Comparison of ENCODE assay signal across 9 cellular contexts in the genomic region with DNA sequence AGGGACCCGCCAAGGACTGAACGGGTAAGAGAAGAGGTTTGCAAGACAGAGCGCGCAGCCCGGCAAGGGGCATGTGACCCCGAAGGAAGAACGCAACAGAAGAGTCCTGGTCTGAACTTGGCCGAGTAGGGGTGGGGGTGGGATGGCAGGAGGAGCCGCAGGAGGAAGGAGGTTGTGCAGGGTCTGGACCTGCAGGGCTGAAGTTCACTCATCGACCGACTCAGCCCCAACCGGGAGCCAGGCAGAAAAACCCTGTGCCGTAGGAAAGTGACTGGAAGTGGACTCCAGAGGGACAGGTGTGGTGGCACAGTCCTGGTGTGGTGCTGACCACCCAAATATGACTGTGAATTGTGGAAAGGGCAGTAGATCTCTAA. TPM values are rescaled to one million over a fixed set of nuclear protein-coding genes. Genes with fewer than 3 reads are reported as not detected.
DNase-seq lines count a peak whose midpoint lies in the region; ATAC-seq and TF ChIP-seq lines count a peak whose summit lies in the region.
"Had no signal": no experiment of that assay in that cellular context is flagged by ENCODE, and none has a peak within 500 bp of the region (broad histone marks: within the 10 kb centered on the region; RNA-seq: fewer than 3 reads in every experiment).

No MANE protein-coding gene starts in this region.

- peaks cover 11% of the 10 kb centered on the region for H3K4me1 Mint-ChIP-seq in activated T-cell treated with anti-CD3 and anti-CD28 coated beads, Interleukin-2, amount 50 U/mL, for 4 hours (ENCODE audit: low read depth)

- peaks cover under 1% of the 10 kb centered on the region for H3K27me3 Mint-ChIP-seq in activated T-cell treated with anti-CD3 and anti-CD28 coated beads, Interleukin-2, amount 50 U/mL, for 4 hours (ENCODE audit: low read depth)

- peaks cover 15% of the 10 kb centered on the region for H3K27me3 ChIP-seq in colonic mucosa
- H3K27me3 ChIP-seq in mesenchymal stem cell (ENCODE audit: control insufficient read depth in 1 of 2, insufficient read depth in 1 of 2, low read length in 2 of 2) = peaks cover 0 to 38% of the 10 kb centered on the region in 2 experiments
- H3K27me3 ChIP-seq in thoracic aorta (replicated peaks; ENCODE audit: insufficient read depth) = no peaks in the 10 kb centered on the region

- no peak overlapping the region for H4K8ac ChIP-seq in mesenchymal stem cell (ENCODE audit: low read length)

- no peaks in the 10 kb centered on the region for H3K4me1 ChIP-seq in colonic mucosa
- peaks cover 19% of the 10 kb centered on the region for H3K4me1 ChIP-seq in mesenchymal stem cell (ENCODE audit: control insufficient read depth, insufficient read depth, low read depth, low read length)
- peaks cover 0 to 23% of the 10 kb centered on the region in 2 donors for H3K4me1 ChIP-seq in thoracic aorta (ENCODE audit: control insufficient read depth in 1 of 2, low read depth in 2 of 2)

- no peak for ATAC-seq in activated T-cell treated with anti-CD3 and anti-CD28 coated beads, Interleukin-2, amount 50 U/mL, for 4 hours
- ATAC-seq in thoracic aorta (ENCODE audit: insufficient number of reproducible peaks, low FRiP score, low read depth) (no peak), HG03565 (IDR thresholded peaks at IDR 0.05; ENCODE audit: unreplicated experiment) (no peak), HG03025 (IDR thresholded peaks at IDR 0.05; ENCODE audit: low FRiP score, unreplicated experiment) (no peak)

- H3K4me3 ChIP-seq in colonic mucosa (peak overlapping the region; percentile 34), mesenchymal stem cell (ENCODE audit: insufficient read depth in 1 of 2, low read depth in 1 of 2, low read length in 2 of 2) (no peak overlapping the region), thoracic aorta (peak overlapping the region; percentile 73)
- H3K4me3 ChIP-seq: SK-N-MC had no signal

- no peak overlapping the region for H2AK5ac ChIP-seq in mesenchymal stem cell (ENCODE audit: low read length, severe bottlenecking)

- H3K14ac ChIP-seq in mesenchymal stem cell (ENCODE audit: low read length in 2 of 2) = no peak overlapping the region

- WGBS in mesenchymal stem cell = 62% methylated on average over 13 of the region's 13 CpGs

- H3K9ac ChIP-seq in colonic mucosa (ENCODE audit: low read depth in 2 of 2, low read length in 2 of 2) (no peak overlapping the region), mesenchymal stem cell (ENCODE audit: low read length) (no peak overlapping the region)

- H2BK15ac ChIP-seq in mesenchymal stem cell (ENCODE audit: low read depth, poor library complexity, severe bottlenecking) = no peak overlapping the region

- no peak overlapping the region for H2BK5ac ChIP-seq in mesenchymal stem cell (ENCODE audit: low read depth, low read length, poor library complexity, severe bottlenecking)

- no peak overlapping the region for H2BK120ac ChIP-seq in mesenchymal stem cell (ENCODE audit: low read depth, low read length)

- peaks cover 2% of the 10 kb centered on the region for H3K79me1 ChIP-seq in mesenchymal stem cell (replicated peaks; ENCODE audit: low read length, poor library complexity, severe bottlenecking)

- H3K4ac ChIP-seq in mesenchymal stem cell (ENCODE audit: low read depth in 1 of 2, low read length in 2 of 2) = no peak overlapping the region

- peak overlapping the region; percentile 65 for H3K4me3 Mint-ChIP-seq in activated T-cell treated with anti-CD3 and anti-CD28 coated beads, Interleukin-2, amount 50 U/mL, for 4 hours

- H3K23ac ChIP-seq in mesenchymal stem cell (ENCODE audit: low read length in 2 of 2) = no peak overlapping the region

- H2BK12ac ChIP-seq in mesenchymal stem cell (ENCODE audit: low read length in 2 of 2) = no peak overlapping the region

- no peaks in the 10 kb centered on the region for H3K9me3 Mint-ChIP-seq in activated T-cell treated with anti-CD3 and anti-CD28 coated beads, Interleukin-2, amount 50 U/mL, for 4 hours

- no peaks in the 10 kb centered on the region for H3K36me3 ChIP-seq in colonic mucosa
- peaks cover 37 to 42% of the 10 kb centered on the region in 2 experiments for H3K36me3 ChIP-seq in mesenchymal stem cell (ENCODE audit: control insufficient read depth in 1 of 2, insufficient read depth in 2 of 2, low read depth in 1 of 2, low read length in 2 of 2)
- H3K36me3 ChIP-seq in thoracic aorta = no peaks in the 10 kb centered on the region

- no peak overlapping the region for H2AFZ ChIP-seq in mesenchymal stem cell (ENCODE audit: low read depth, low read length)

- no peak for DNase-seq in activated T-cell treated with anti-CD3 and anti-CD28 coated beads, Interleukin-2, amount 50 U/mL, for 4 hours
- DNase-seq in activated T-cell treated with anti-CD3 and anti-CD28 coated beads for 4 hours (no peak), colonic mucosa (no peak), mesenchymal stem cell (no peak), thoracic aorta (ENCODE audit: low spot score) (no peak), NCI-H226 (no peak)

- intact Hi-C loops in colonic mucosa (cut with DNase I) = no loop called here

- no peak overlapping the region for H4K91ac ChIP-seq in mesenchymal stem cell (ENCODE audit: low read length)

- H3K18ac ChIP-seq in mesenchymal stem cell (ENCODE audit: low read depth in 1 of 2, low read length in 2 of 2) = no peak overlapping the region

- peaks cover 1% of the 10 kb centered on the region for H3K36me3 Mint-ChIP-seq in activated T-cell treated with anti-CD3 and anti-CD28 coated beads, Interleukin-2, amount 50 U/mL, for 4 hours (ENCODE audit: insufficient read depth)

- no peaks in the 10 kb centered on the region for H3K9me3 ChIP-seq in colonic mucosa
- no peaks in the 10 kb centered on the region for H3K9me3 ChIP-seq in mesenchymal stem cell (ENCODE audit: control insufficient read depth, low read length)
- H3K9me3 ChIP-seq in thoracic aorta = no peaks in the 10 kb centered on the region

- TF ChIP-seq CTCF in colonic mucosa (IDR thresholded peaks at IDR 0.05) (no peak), thoracic aorta (IDR thresholded peaks at IDR 0.05) (no peak)

- H3K27ac ChIP-seq in colonic mucosa (no peak overlapping the region), mesenchymal stem cell (ENCODE audit: low read length, poor library complexity, severe bottlenecking) (no peak overlapping the region), thoracic aorta (peak overlapping the region in 1 of 2 donors; percentile 15)
- H3K27ac ChIP-seq: SK-N-MC had no signal

- peak overlapping the region; percentile 42 for H3K4me2 ChIP-seq in mesenchymal stem cell (ENCODE audit: low read length, poor library complexity, severe bottlenecking)

RNA-seq across cellular contexts. Expression of gene ADISSP, which starts 15.2 kb away (rescaled TPM):
- total RNA-seq in activated T-cell treated with anti-CD3 and anti-CD28 coated beads, Interleukin-2, amount 50 U/mL, for 4 hours = 100 to 1,000 TPM in 1 of 3 donors, 10 to 100 TPM in 2; 63.3 to 102 (median 84.2) TPM
- 10 to 100 TPM; 20.6 to 37.7 TPM for total RNA-seq in colonic mucosa
- polyA plus RNA-seq in mesenchymal stem cell (2013, experiment 1 of 2) = 39.5 TPM
- polyA plus RNA-seq in mesenchymal stem cell (2013, experiment 2 of 2) = 36.9 TPM
- 10 to 100 TPM in 1 of 2 donors, 1 to 10 TPM in 1; 7.8 to 20.4 TPM for total RNA-seq in thoracic aorta

RNA-seq across cellular contexts. Expression of gene HSPA12B, which starts 19.9 kb away (rescaled TPM):
- total RNA-seq in activated T-cell treated with anti-CD3 and anti-CD28 coated beads, Interleukin-2, amount 50 U/mL, for 4 hours = under 1 TPM in 1 of 3 donors, not detected in 2; 0.08 TPM
- total RNA-seq in colonic mucosa = 1 to 10 TPM; 1.5 to 1.7 TPM
- 0.03 TPM for polyA plus RNA-seq in mesenchymal stem cell (2013, experiment 1 of 2)
- 0.04 TPM for polyA plus RNA-seq in mesenchymal stem cell (2013, experiment 2 of 2)
- total RNA-seq in thoracic aorta = 1 to 10 TPM; 4.6 to 6.5 TPM

RNA-seq across cellular contexts. Expression of gene SPEF1, which starts 28.9 kb away (rescaled TPM):
- total RNA-seq in activated T-cell treated with anti-CD3 and anti-CD28 coated beads, Interleukin-2, amount 50 U/mL, for 4 hours = under 1 TPM in 1 of 3 donors, not detected in 2; 0.18 TPM
- not detected for total RNA-seq in colonic mucosa
- polyA plus RNA-seq in mesenchymal stem cell (2013, experiment 1 of 2) = 0.07 TPM
- polyA plus RNA-seq in mesenchymal stem cell (2013, experiment 2 of 2) = 0.07 TPM
- under 1 TPM in 1 of 2 donors, not detected in 1; 0.27 TPM for total RNA-seq in thoracic aorta

RNA-seq across cellular contexts. Expression of gene CENPB, which starts 34.2 kb away (rescaled TPM):
- total RNA-seq in activated T-cell treated with anti-CD3 and anti-CD28 coated beads, Interleukin-2, amount 50 U/mL, for 4 hours = 10 to 100 TPM; 77.9 to 91.4 (median 89.2) TPM
- total RNA-seq in colonic mucosa (10 to 100 TPM; 65.6 to 93.3 TPM), thoracic aorta (100 to 1,000 TPM in 1 of 2 donors, 10 to 100 TPM in 1; 97.2 to 114 TPM)
- 38.0 TPM for polyA plus RNA-seq in mesenchymal stem cell (2013, experiment 1 of 2)
- 38.0 TPM for polyA plus RNA-seq in mesenchymal stem cell (2013, experiment 2 of 2)

RNA-seq across cellular contexts. Expression of gene SIGLEC1, which starts 40.0 kb away (rescaled TPM):
- total RNA-seq in activated T-cell treated with anti-CD3 and anti-CD28 coated beads, Interleukin-2, amount 50 U/mL, for 4 hours = under 1 TPM; 0.05 TPM
- 1 to 10 TPM; 2.5 to 4.6 TPM for total RNA-seq in colonic mucosa
- not detected for polyA plus RNA-seq in mesenchymal stem cell (2013, experiment 1 of 2)
- not detected for polyA plus RNA-seq in mesenchymal stem cell (2013, experiment 2 of 2)
- total RNA-seq in thoracic aorta = 10 to 100 TPM; 12.2 to 45.5 TPM

Comparison
In these comparisons a context has a peak if more than half of its experiments do, and no peak if none do; other contexts are left out.
1. H3K4me3 ChIP-seq: peak in colonic mucosa (single experiment) and thoracic aorta (single experiment); none in mesenchymal stem cell (0 of 2).